In the genomic region with DNA sequence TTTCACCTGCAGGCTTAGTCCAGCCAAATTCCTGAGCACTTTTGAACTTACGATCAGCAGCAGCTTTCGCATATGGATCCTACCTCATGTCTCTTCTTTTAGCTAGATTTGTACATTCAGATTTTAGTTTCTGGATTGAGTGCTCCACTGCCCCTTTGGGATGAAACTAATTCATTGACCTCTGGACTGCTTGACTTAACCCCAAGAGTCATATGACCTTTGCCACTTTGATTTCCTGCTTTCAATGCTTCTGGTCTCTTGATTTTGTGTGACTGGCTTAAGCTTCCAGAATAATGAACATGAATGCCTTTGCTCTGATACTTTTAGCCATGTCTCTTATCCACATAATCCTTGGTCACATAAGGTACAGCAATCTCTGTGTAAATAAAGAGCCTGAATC, we compare ENCODE assay signal across 24 cellular contexts.
"Had no signal": no experiment of that assay in that cellular context is flagged by ENCODE, and none has a peak within 500 bp of the region (broad histone marks: within the 10 kb centered on the region; RNA-seq: fewer than 3 reads in every experiment).

No MANE protein-coding gene starts in this region.

- H3K27ac ChIP-seq: coronary artery, esophagus squamous epithelium, neutrophil, pancreas, stomach, thyroid gland, vagina had no signal

- H3K36me3 Mint-ChIP-seq: immature natural killer cell; naive thymus-derived CD4-positive, alpha-beta T cell; stimulated activated effector memory CD8-positive, alpha-beta T cell treated with anti-CD3 and anti-CD28 coated beads, Interleukin-12 subunit alpha, Interleukin-12 subunit beta, amount 100 ng/mL, for 72 hours had no signal

- H3K27me3 Mint-ChIP-seq: naive thymus-derived CD4-positive, alpha-beta T cell had no signal

- H3K27ac Mint-ChIP-seq: immature natural killer cell; stimulated activated effector memory CD8-positive, alpha-beta T cell treated with anti-CD3 and anti-CD28 coated beads, Interleukin-12 subunit alpha, Interleukin-12 subunit beta, amount 100 ng/mL, for 72 hours had no signal

- H3K4me1 ChIP-seq: esophagus squamous epithelium, pancreas, stomach, thyroid gland, vagina had no signal

- H3K9me3 ChIP-seq: esophagus squamous epithelium, neutrophil, pancreas, stomach, thyroid gland, vagina had no signal

- ATAC-seq: left ventricle myocardium superior; naive thymus-derived CD4-positive, alpha-beta T cell; pancreas; sciatic nerve; stimulated activated effector memory CD8-positive, alpha-beta T cell treated with anti-CD3 and anti-CD28 coated beads, Interleukin-12 subunit alpha, Interleukin-12 subunit beta, amount 100 ng/mL, for 72 hours had no signal

- H3K4me1 Mint-ChIP-seq: immature natural killer cell; naive thymus-derived CD4-positive, alpha-beta T cell; stimulated activated effector memory CD8-positive, alpha-beta T cell treated with anti-CD3 and anti-CD28 coated beads, Interleukin-12 subunit alpha, Interleukin-12 subunit beta, amount 100 ng/mL, for 72 hours had no signal

- H3K4me3 ChIP-seq: coronary artery, esophagus squamous epithelium, pancreas, smooth muscle cell, stomach, thyroid gland, vagina had no signal

- H3K27me3 ChIP-seq: esophagus squamous epithelium, neutrophil, pancreas, stomach, thyroid gland, vagina had no signal

- H3K4me3 Mint-ChIP-seq: immature natural killer cell; naive thymus-derived CD4-positive, alpha-beta T cell; stimulated activated effector memory CD8-positive, alpha-beta T cell treated with anti-CD3 and anti-CD28 coated beads, Interleukin-12 subunit alpha, Interleukin-12 subunit beta, amount 100 ng/mL, for 72 hours had no signal

- DNase-seq: dermis blood vessel endothelial cell; effector memory CD4-positive, alpha-beta T cell; esophagus squamous epithelium; hypothalamus; immature natural killer cell; left ventricle myocardium superior; mesenchymal stem cell; midbrain; naive thymus-derived CD4-positive, alpha-beta T cell; pancreas; retina; stimulated activated CD4-positive, alpha-beta T cell treated with anti-CD3 and anti-CD28 coated beads, Interleukin-12 subunit alpha, Interleukin-12 subunit beta, amount 100 ng/mL, for 4 hours; stimulated activated CD4-positive, alpha-beta T cell treated with anti-CD3 and anti-CD28 coated beads, Interleukin-1b, Interleukin-23, amount 100 ng/mL, for 48 hours; stimulated activated CD4-positive, alpha-beta T cell treated with anti-CD3 and anti-CD28 coated beads, Interleukin-4, amount 100 ng/mL, for 1 hour; stimulated activated naive CD4-positive, alpha-beta T cell treated with Interleukin-2 at 50 U/mL for 16 hours; stomach; thyroid gland; trophoblast cell had no signal

- H3K36me3 ChIP-seq: esophagus squamous epithelium, neutrophil, pancreas, stomach, thyroid gland, vagina had no signal
